In genomic region chr12:120264511-120265202, GRCh38 we compare ENCODE assay signal across 8 cellular contexts. TPM values are rescaled to one million over a fixed set of nuclear protein-coding genes. Genes with fewer than 3 reads are reported as not detected.
DNase-seq lines count a peak whose midpoint lies in the region; ATAC-seq and TF ChIP-seq lines count a peak whose summit lies in the region.

No MANE protein-coding gene starts in this region.

- TF ChIP-seq POLR2A in uterus (IDR thresholded peaks at IDR 0.05): no peak

- no peaks in the 10 kb centered on the region for H3K9me3 Mint-ChIP-seq in activated naive CD4-positive, alpha-beta T cell treated with anti-CD3 and anti-CD28 coated beads, Interleukin-2, amount 50 U/mL, for 24 hours
- H3K9me3 Mint-ChIP-seq in central memory CD8-positive, alpha-beta T cell: no peaks in the 10 kb centered on the region
- no peaks in the 10 kb centered on the region for H3K9me3 Mint-ChIP-seq in mesothelial cell of epicardium

- peak overlapping the region; percentile 79 to 100 for H3K4me3 ChIP-seq in uterus

- no peaks in the 10 kb centered on the region for H3K27me3 ChIP-seq in uterus

- H3K27me3 Mint-ChIP-seq in activated naive CD4-positive, alpha-beta T cell treated with anti-CD3 and anti-CD28 coated beads, Interleukin-2, amount 50 U/mL, for 24 hours: no peaks in the 10 kb centered on the region
- H3K27me3 Mint-ChIP-seq in central memory CD8-positive, alpha-beta T cell: no peaks in the 10 kb centered on the region
- H3K27me3 Mint-ChIP-seq in mesothelial cell of epicardium (ENCODE audit: low read depth): no peaks in the 10 kb centered on the region

- no peak for DNase-seq in activated naive CD4-positive, alpha-beta T cell (lab: John Stamatoyannopoulos, UW)
- DNase-seq in central memory CD8-positive, alpha-beta T cell (ENCODE audit: low spot score in 2 of 2): no peak
- DNase-seq in mesothelial cell of epicardium (ENCODE audit: low spot score in 2 of 2, unreplicated experiment in 2 of 2): no peak
- peak in 1 of 2 donors; percentile 36 for DNase-seq in uterus
- no peak for DNase-seq in NCI-H524 treated with DMSO at 0.1 percent for 48 hours (lab: John Stamatoyannopoulos, UW)
- no peak for DNase-seq in GDM1 (lab: John Stamatoyannopoulos, UW)

- intact Hi-C loops in uterus (cut with DNase I; ENCODE audit: low total_unique reads): loop anchor here (2.0 kb wide), 1 partner anchor 36 kb away; no protein-coding TSS in a partner anchor

- H3K4me1 Mint-ChIP-seq in activated naive CD4-positive, alpha-beta T cell treated with anti-CD3 and anti-CD28 coated beads, Interleukin-2, amount 50 U/mL, for 24 hours: peaks cover 50% of the 10 kb centered on the region
- H3K4me1 Mint-ChIP-seq in central memory CD8-positive, alpha-beta T cell: peaks cover 56% of the 10 kb centered on the region
- H3K4me1 Mint-ChIP-seq in mesothelial cell of epicardium: peaks cover 39% of the 10 kb centered on the region

- H3K27ac ChIP-seq in uterus: peak overlapping the region; percentile 97

- H3K27ac Mint-ChIP-seq in activated naive CD4-positive, alpha-beta T cell treated with anti-CD3 and anti-CD28 coated beads, Interleukin-2, amount 50 U/mL, for 24 hours: peak overlapping the region; percentile 93
- H3K27ac Mint-ChIP-seq in central memory CD8-positive, alpha-beta T cell (ENCODE audit: low read depth): peak overlapping the region; percentile 95
- H3K27ac Mint-ChIP-seq in mesothelial cell of epicardium: peak overlapping the region; percentile 91

- H3K4me1 ChIP-seq in uterus: peaks cover 0 to 4% of the 10 kb centered on the region in 2 donors

- no peak for TF ChIP-seq CTCF in mesothelial cell of epicardium (IDR thresholded peaks at IDR 0.05; ENCODE audit: unreplicated experiment)
- TF ChIP-seq CTCF in uterus (IDR thresholded peaks at IDR 0.05): no peak

- no peaks in the 10 kb centered on the region for H3K9me3 ChIP-seq in uterus

- ATAC-seq in central memory CD8-positive, alpha-beta T cell (replicated peaks; ENCODE audit: extremely low read depth, poor library complexity, severe bottlenecking): no peak
- no peak for ATAC-seq in GM21786 (IDR thresholded peaks at IDR 0.05; ENCODE audit: unreplicated experiment)

- no peaks in the 10 kb centered on the region for H3K36me3 ChIP-seq in uterus

- peaks cover 3% of the 10 kb centered on the region for H3K36me3 Mint-ChIP-seq in activated naive CD4-positive, alpha-beta T cell treated with anti-CD3 and anti-CD28 coated beads, Interleukin-2, amount 50 U/mL, for 24 hours
- H3K36me3 Mint-ChIP-seq in central memory CD8-positive, alpha-beta T cell (ENCODE audit: insufficient read depth): peaks cover 17% of the 10 kb centered on the region
- H3K36me3 Mint-ChIP-seq in mesothelial cell of epicardium: no peaks in the 10 kb centered on the region

- peak overlapping the region; percentile 93 for H3K4me3 Mint-ChIP-seq in activated naive CD4-positive, alpha-beta T cell treated with anti-CD3 and anti-CD28 coated beads, Interleukin-2, amount 50 U/mL, for 24 hours
- peak overlapping the region; percentile 98 for H3K4me3 Mint-ChIP-seq in central memory CD8-positive, alpha-beta T cell
- H3K4me3 Mint-ChIP-seq in mesothelial cell of epicardium: peak overlapping the region; percentile 84

RNA-seq across cellular contexts. Expression of gene PXN, which starts 0.9 kb away (rescaled TPM):
- 113 to 123 TPM (median 117 TPM) in 3 replicates for total RNA-seq in mesothelial cell of epicardium
- 100 to 1,000 TPM in 1 of 4 donors, 10 to 100 TPM in 3; 29.6 to 211 (median 41.2) TPM for total RNA-seq in uterus

RNA-seq across cellular contexts. Expression of gene RNU4-2, which starts 27.0 kb away (rescaled TPM):
- total RNA-seq in mesothelial cell of epicardium (9,118 to 10,048 TPM (median 9,930 TPM) in 3 replicates), uterus (over 10,000 TPM in 1 of 4 donors, under 1 TPM in 3; under 0.01 to 24,687 (median under 0.01) TPM)

RNA-seq across cellular contexts. Expression of gene RNU4-1, which starts 28.4 kb away (rescaled TPM):
- total RNA-seq in mesothelial cell of epicardium (5,196 to 5,477 TPM (median 5,368 TPM) in 3 replicates), uterus (1,000 to 10,000 TPM in 1 of 4 donors, under 1 TPM in 3; under 0.01 to 2,308 (median under 0.01) TPM)

RNA-seq across cellular contexts. Expression of gene SIRT4, which starts 37.5 kb away (rescaled TPM):
- total RNA-seq in mesothelial cell of epicardium (3.9 to 4.6 TPM (median 4.3 TPM) in 3 replicates), uterus (1 to 10 TPM in 3 of 4 donors, not detected in 1; 1.2 to 4.1 (median 1.5) TPM)
